Comparison of ENCODE assay signal across 1 cellular context in genomic region chr6:111461860-111462259, GRCh38.
TF ChIP-seq lines count a peak whose summit lies in the region.

No MANE protein-coding gene starts in this region.

TF ChIP-seq in K562, 482 proteins besides CTCF, POLR2A, EP300 and RAD21:
- no peak for TF ChIP-seq HDAC6 (IDR thresholded peaks at IDR 0.05; ENCODE audit: low read depth, low read length)
- TF ChIP-seq, protein P1, sequence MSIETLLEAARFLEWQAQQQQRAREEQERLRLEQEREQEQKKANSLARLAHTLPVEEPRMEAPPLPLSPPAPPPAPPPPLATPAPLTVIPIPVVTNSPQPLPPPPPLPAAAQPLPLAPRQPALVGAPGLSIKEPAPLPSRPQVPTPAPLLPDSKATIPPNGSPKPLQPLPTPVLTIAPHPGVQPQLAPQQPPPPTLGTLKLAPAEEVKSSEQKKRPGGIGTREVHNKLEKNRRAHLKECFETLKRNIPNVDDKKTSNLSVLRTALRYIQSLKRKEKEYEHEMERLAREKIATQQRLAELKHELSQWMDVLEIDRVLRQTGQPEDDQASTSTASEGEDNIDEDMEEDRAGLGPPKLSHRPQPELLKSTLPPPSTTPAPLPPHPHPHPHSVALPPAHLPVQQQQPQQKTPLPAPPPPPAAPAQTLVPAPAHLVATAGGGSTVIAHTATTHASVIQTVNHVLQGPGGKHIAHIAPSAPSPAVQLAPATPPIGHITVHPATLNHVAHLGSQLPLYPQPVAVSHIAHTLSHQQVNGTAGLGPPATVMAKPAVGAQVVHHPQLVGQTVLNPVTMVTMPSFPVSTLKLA (conservative IDR thresholded peaks at IDR 0.05), result no peak
- peak; percentile 64 for TF ChIP-seq ZNF316 (IDR thresholded peaks at IDR 0.05)
- 0 out of 2 replicates have a peak, but pooled peaks have one; percentile 10 for TF ChIP-seq ARID1B (IDR thresholded peaks at IDR 0.05)
- TF ChIP-seq, protein P2, sequence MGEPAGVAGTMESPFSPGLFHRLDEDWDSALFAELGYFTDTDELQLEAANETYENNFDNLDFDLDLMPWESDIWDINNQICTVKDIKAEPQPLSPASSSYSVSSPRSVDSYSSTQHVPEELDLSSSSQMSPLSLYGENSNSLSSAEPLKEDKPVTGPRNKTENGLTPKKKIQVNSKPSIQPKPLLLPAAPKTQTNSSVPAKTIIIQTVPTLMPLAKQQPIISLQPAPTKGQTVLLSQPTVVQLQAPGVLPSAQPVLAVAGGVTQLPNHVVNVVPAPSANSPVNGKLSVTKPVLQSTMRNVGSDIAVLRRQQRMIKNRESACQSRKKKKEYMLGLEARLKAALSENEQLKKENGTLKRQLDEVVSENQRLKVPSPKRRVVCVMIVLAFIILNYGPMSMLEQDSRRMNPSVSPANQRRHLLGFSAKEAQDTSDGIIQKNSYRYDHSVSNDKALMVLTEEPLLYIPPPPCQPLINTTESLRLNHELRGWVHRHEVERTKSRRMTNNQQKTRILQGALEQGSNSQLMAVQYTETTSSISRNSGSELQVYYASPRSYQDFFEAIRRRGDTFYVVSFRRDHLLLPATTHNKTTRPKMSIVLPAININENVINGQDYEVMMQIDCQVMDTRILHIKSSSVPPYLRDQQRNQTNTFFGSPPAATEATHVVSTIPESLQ (CRISPR knock-in tag; IDR thresholded peaks at IDR 0.05), result no peak
- TF ChIP-seq, protein P3, sequence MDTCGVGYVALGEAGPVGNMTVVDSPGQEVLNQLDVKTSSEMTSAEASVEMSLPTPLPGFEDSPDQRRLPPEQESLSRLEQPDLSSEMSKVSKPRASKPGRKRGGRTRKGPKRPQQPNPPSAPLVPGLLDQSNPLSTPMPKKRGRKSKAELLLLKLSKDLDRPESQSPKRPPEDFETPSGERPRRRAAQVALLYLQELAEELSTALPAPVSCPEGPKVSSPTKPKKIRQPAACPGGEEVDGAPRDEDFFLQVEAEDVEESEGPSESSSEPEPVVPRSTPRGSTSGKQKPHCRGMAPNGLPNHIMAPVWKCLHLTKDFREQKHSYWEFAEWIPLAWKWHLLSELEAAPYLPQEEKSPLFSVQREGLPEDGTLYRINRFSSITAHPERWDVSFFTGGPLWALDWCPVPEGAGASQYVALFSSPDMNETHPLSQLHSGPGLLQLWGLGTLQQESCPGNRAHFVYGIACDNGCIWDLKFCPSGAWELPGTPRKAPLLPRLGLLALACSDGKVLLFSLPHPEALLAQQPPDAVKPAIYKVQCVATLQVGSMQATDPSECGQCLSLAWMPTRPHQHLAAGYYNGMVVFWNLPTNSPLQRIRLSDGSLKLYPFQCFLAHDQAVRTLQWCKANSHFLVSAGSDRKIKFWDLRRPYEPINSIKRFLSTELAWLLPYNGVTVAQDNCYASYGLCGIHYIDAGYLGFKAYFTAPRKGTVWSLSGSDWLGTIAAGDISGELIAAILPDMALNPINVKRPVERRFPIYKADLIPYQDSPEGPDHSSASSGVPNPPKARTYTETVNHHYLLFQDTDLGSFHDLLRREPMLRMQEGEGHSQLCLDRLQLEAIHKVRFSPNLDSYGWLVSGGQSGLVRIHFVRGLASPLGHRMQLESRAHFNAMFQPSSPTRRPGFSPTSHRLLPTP (IDR thresholded peaks at IDR 0.05; ENCODE audit: borderline replicate concordance, extremely low read depth, insufficient read length), result no peak
- peak; percentile 48; the same call in 1 of the 2 replicates for TF ChIP-seq C11orf30 (IDR thresholded peaks at IDR 0.05; ENCODE audit: low read depth)
- TF ChIP-seq DIDO1 (tag; IDR thresholded peaks at IDR 0.05; ENCODE audit: low read depth), result no peak
- TF ChIP-seq, protein P4, sequence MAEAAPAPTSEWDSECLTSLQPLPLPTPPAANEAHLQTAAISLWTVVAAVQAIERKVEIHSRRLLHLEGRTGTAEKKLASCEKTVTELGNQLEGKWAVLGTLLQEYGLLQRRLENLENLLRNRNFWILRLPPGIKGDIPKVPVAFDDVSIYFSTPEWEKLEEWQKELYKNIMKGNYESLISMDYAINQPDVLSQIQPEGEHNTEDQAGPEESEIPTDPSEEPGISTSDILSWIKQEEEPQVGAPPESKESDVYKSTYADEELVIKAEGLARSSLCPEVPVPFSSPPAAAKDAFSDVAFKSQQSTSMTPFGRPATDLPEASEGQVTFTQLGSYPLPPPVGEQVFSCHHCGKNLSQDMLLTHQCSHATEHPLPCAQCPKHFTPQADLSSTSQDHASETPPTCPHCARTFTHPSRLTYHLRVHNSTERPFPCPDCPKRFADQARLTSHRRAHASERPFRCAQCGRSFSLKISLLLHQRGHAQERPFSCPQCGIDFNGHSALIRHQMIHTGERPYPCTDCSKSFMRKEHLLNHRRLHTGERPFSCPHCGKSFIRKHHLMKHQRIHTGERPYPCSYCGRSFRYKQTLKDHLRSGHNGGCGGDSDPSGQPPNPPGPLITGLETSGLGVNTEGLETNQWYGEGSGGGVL (CRISPR knock-in tag; IDR thresholded peaks at IDR 0.05), result no peak
- no peak for TF ChIP-seq ZBTB8A (IDR thresholded peaks at IDR 0.05; ENCODE audit: partially characterized antibody)
- TF ChIP-seq ZSCAN32 (CRISPR knock-in tag; IDR thresholded peaks at IDR 0.05), result no peak
- 0 out of 2 replicates have a peak, but pooled peaks have one; percentile 44 for TF ChIP-seq ZNF766 (CRISPR knock-in tag; conservative IDR thresholded peaks at IDR 0.05)
- no peak for TF ChIP-seq SETDB1 (IDR thresholded peaks at IDR 0.05; ENCODE audit: low read length)
- no peak for TF ChIP-seq ATF7 (IDR thresholded peaks at IDR 0.05)
- TF ChIP-seq NR3C1 (CRISPR knock-in tag; IDR thresholded peaks at IDR 0.05), result no peak
- TF ChIP-seq ZNF41 (CRISPR knock-in tag; conservative IDR thresholded peaks at IDR 0.05), result no peak
- 0 out of 2 replicates have a peak, but pooled peaks have one; percentile 31 for TF ChIP-seq MAFG (tag; conservative IDR thresholded peaks at IDR 0.05)
- no peak for TF ChIP-seq TRIM28 (IDR thresholded peaks at IDR 0.05)
- no peak for TF ChIP-seq SMARCC2 (IDR thresholded peaks at IDR 0.05; ENCODE audit: low read depth)
